9 cellular contexts compared by ENCODE assay signal in the genomic region with DNA sequence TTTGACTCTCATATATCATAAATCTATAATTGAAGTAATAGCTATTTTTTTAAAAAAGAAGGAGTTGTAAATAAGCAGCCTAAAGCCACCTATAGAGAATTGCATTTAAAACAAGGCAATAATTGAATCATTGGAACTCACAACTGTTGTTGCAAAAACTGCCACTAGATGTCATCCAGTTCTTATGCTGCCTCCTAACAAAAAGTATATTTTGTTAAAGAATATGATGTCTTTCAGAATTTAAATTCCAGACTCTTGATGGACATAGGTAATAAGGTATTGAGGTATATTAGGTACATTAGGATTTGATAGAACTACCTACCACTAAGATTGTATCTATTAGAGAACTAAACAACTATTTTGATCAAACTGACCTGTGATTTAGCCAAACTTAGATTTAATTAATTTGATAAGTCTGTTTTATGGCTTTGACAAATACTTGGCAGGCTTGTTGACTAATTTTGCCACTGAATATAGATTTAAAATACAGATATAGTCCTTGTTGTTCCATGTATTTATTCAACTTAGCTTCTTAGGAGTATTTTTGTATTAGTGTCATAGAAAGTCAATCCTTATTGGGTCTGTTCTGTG.
DNase-seq lines count a peak whose midpoint lies in the region; ATAC-seq and TF ChIP-seq lines count a peak whose summit lies in the region.
"Had no signal": no experiment of that assay in that cellular context is flagged by ENCODE, and none has a peak within 500 bp of the region (broad histone marks: within the 10 kb centered on the region; RNA-seq: fewer than 3 reads in every experiment).

No MANE protein-coding gene starts in this region.

- H3K4me1 ChIP-seq in Peyer's patch: no peaks in the 10 kb centered on the region

- no peaks in the 10 kb centered on the region for H3K9me3 ChIP-seq in Peyer's patch

- no peak for ATAC-seq in HG03196 (IDR thresholded peaks at IDR 0.05; ENCODE audit: unreplicated experiment)
- no peak for ATAC-seq in HG03342 (IDR thresholded peaks at IDR 0.05; ENCODE audit: unreplicated experiment)
- ATAC-seq in GM21529 (IDR thresholded peaks at IDR 0.05; ENCODE audit: unreplicated experiment): no peak

- TF ChIP-seq POLR2A in Peyer's patch (IDR thresholded peaks at IDR 0.05): no peak

- peak; percentile 11 for DNase-seq in A172 (ENCODE audit: low spot score)
- no peak for DNase-seq in Peyer's patch
- DNase-seq in glomerular visceral epithelial cell (ENCODE audit: extremely low spot score): peak; percentile 30
- no peak for DNase-seq in cortex of kidney (lab: John Stamatoyannopoulos, UW)
- DNase-seq: naive B cell had no signal

- TF ChIP-seq CTCF in GM12875 (IDR thresholded peaks at IDR 0.05; ENCODE audit: borderline replicate concordance, insufficient read depth, low read depth, low read length) (peak; percentile 39; the same call in 1 of the 2 replicates), Peyer's patch (IDR thresholded peaks at IDR 0.05) (peak in 4 of 6 experiments; percentile 36 to 65 (median 58))

- H3K27me3 ChIP-seq in Peyer's patch: no peaks in the 10 kb centered on the region

- no peaks in the 10 kb centered on the region for H3K36me3 ChIP-seq in Peyer's patch

- H3K4me3 ChIP-seq in GM12875 (ENCODE audit: low read depth, low read length) (no peak overlapping the region), Peyer's patch (no peak overlapping the region)

- H3K27ac ChIP-seq in Peyer's patch: no peak overlapping the region

Comparison
In these comparisons a context has a peak if more than half of its experiments do, and no peak if none do; other contexts are left out.
1. DNase-seq: peak in A172 (single experiment) and glomerular visceral epithelial cell (single experiment); none in Peyer's patch (0 of 3) and cortex of kidney (single experiment).